Comparison of ENCODE assay signal across 33 cellular contexts in the genomic region with DNA sequence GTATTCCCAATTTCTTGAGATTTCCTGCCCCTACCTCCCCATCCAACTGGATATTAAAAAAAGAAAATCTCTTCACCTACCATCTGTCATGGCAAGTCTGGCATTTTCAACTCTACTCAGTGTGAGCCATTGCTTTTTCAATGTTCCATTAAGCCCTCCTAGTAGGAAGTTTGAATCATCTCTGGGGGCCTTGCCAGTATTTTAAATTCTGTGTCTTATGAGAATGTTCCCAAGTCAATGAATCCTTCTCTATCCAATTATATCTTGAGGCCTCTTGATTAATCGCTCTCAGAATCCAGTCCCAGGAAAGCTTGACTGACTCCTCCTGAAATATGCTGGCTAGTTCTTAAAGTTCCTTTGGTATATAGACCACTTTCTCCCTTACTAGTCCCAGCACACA.
"Had no signal": no experiment of that assay in that cellular context is flagged by ENCODE, and none has a peak within 500 bp of the region (broad histone marks: within the 10 kb centered on the region; RNA-seq: fewer than 3 reads in every experiment).

No MANE protein-coding gene starts in this region.

- H3K9me3 Mint-ChIP-seq: T-helper 1 cell treated with Interleukin-12 subunit alpha and Interleukin-12 subunit beta and Interleukin-4 antibody, amounts not matched to agents 30 μg/mL and 1 μg/mL, for 36 hours; T-helper 2 cell treated with Interferon-gamma antibody and Interleukin-4, amounts not matched to agents 5 μg/mL and 100 μg/mL, for 36 hours had no signal

- H3K4me3 Mint-ChIP-seq: activated B cell treated with CpG ODN at 0.5 μM for 24 hours; activated CD4-positive, alpha-beta memory T cell treated with anti-CD3 and anti-CD28 coated beads for 36 hours; activated naive CD4-positive, alpha-beta T cell treated with anti-CD3 and anti-CD28 coated beads, Interleukin-2, amount 10 ng/mL, durations not matched to agents 7 days and 5 days; activated naive CD8-positive, alpha-beta T cell treated with anti-CD3 and anti-CD28 coated beads for 36 hours; T-helper 1 cell treated with Interleukin-12 subunit alpha and Interleukin-12 subunit beta and Interleukin-4 antibody, amounts not matched to agents 30 μg/mL and 1 μg/mL, for 36 hours; T-helper 2 cell treated with Interferon-gamma antibody and Interleukin-4, amounts not matched to agents 5 μg/mL and 100 μg/mL, for 36 hours had no signal

- ATAC-seq: body of pancreas, Panc1 had no signal

- H3K4me3 ChIP-seq: body of pancreas, breast epithelium, MG63, SJSA1 had no signal

- H3K27ac Mint-ChIP-seq: activated B cell treated with CpG ODN at 0.5 μM for 24 hours; activated CD4-positive, alpha-beta memory T cell treated with anti-CD3 and anti-CD28 coated beads for 36 hours; activated naive CD4-positive, alpha-beta T cell treated with anti-CD3 and anti-CD28 coated beads, Interleukin-2, amount 10 ng/mL, durations not matched to agents 7 days and 5 days; activated naive CD8-positive, alpha-beta T cell treated with anti-CD3 and anti-CD28 coated beads for 36 hours; T-helper 1 cell treated with Interleukin-12 subunit alpha and Interleukin-12 subunit beta and Interleukin-4 antibody, amounts not matched to agents 30 μg/mL and 1 μg/mL, for 36 hours; T-helper 2 cell treated with Interferon-gamma antibody and Interleukin-4, amounts not matched to agents 5 μg/mL and 100 μg/mL, for 36 hours had no signal

- DNase-seq: activated B cell treated with CpG ODN at 0.5 μM for 24 hours; activated CD4-positive, alpha-beta memory T cell treated with anti-CD3 and anti-CD28 coated beads for 36 hours; activated CD4-positive, alpha-beta T cell treated with anti-CD3 and anti-CD28 coated beads for 4 hours; activated CD4-positive, alpha-beta T cell treated with anti-CD3 and anti-CD28 coated beads, Interleukin-2, amount 50 U/mL, for 1 hour; activated CD4-positive, CD25-positive, alpha-beta regulatory T cell treated with anti-CD3 and anti-CD28 coated beads, Interleukin-2, amount 50 U/mL, for 72 hours; activated CD8-positive, alpha-beta memory T cell treated with anti-CD3 and anti-CD28 coated beads, Interleukin-2, amount 50 U/mL, for 4 hours; activated effector memory CD4-positive, alpha-beta T cell treated with Interleukin-2 at 50 U/mL for 16 hours; activated naive CD4-positive, alpha-beta T cell treated with anti-CD3 and anti-CD28 coated beads, Interleukin-2, amount 10 ng/mL, durations not matched to agents 7 days and 5 days; activated naive CD8-positive, alpha-beta T cell treated with anti-CD3 and anti-CD28 coated beads for 36 hours; activated T-cell treated with anti-CD3 and anti-CD28 coated beads, Interleukin-2, amount 50 U/mL, for 48 hours; amniotic stem cell; aorta; body of pancreas; cerebellar nuclear complex; Karpas-422; MG63; NCI-H1092; NCI-H1436 treated with DMSO at 0.1 percent for 48 hours; NCI-H187; NCI-H2029 treated with DMSO at 0.1 percent for 48 hours; NCI-H2107; NCI-H2171; NCI-H510A treated with DMSO at 0.1 percent for 48 hours; NCI-H526 treated with DMSO at 0.1 percent for 48 hours; NCI-H774; RPMI8226; SHP77 treated with DMSO at 0.1 percent for 48 hours; SK-N-SH had no signal

- H3K36me3 Mint-ChIP-seq: activated CD4-positive, alpha-beta memory T cell treated with anti-CD3 and anti-CD28 coated beads for 36 hours; activated naive CD4-positive, alpha-beta T cell treated with anti-CD3 and anti-CD28 coated beads, Interleukin-2, amount 10 ng/mL, durations not matched to agents 7 days and 5 days; activated naive CD8-positive, alpha-beta T cell treated with anti-CD3 and anti-CD28 coated beads for 36 hours had no signal

- H3K4me1 Mint-ChIP-seq: activated B cell treated with CpG ODN at 0.5 μM for 24 hours; activated naive CD4-positive, alpha-beta T cell treated with anti-CD3 and anti-CD28 coated beads, Interleukin-2, amount 10 ng/mL, durations not matched to agents 7 days and 5 days; activated naive CD8-positive, alpha-beta T cell treated with anti-CD3 and anti-CD28 coated beads for 36 hours had no signal
